8 cellular contexts compared by ENCODE assay signal in genomic region chr12:31052121-31052520, GRCh38. TPM values are rescaled to one million over a fixed set of nuclear protein-coding genes. Genes with fewer than 3 reads are reported as not detected.
A peak's percentile ranks its signal among the peaks of the same experiment; 100 is the strongest.
DNase-seq lines count a peak whose midpoint lies in the region; ATAC-seq and TF ChIP-seq lines count a peak whose summit lies in the region.
"Not testable (repeated sequence)": the region's sequence is repeated elsewhere in the genome, so short reads cannot be mapped to it uniquely, and the experiment has no call there.

No MANE protein-coding gene starts in this region.

- H3K9me2 ChIP-seq in DOHH2 (replicated peaks; ENCODE audit: control insufficient read depth, low read length); GM23338 (ENCODE audit: insufficient read depth): not testable (repeated sequence)

- not testable (repeated sequence) for H3K4me3 Mint-ChIP-seq in GM23338; activated CD4-positive, alpha-beta T cell treated with anti-CD3 and anti-CD28 coated beads, Interleukin-2, amount 10 ng/mL, durations not matched to agents 7 days and 5 days; activated naive CD4-positive, alpha-beta T cell treated with anti-CD3 and anti-CD28 coated beads for 36 hours; memory B cell

- peaks cover 18% of the 10 kb centered on the region for H3K4me1 Mint-ChIP-seq in GM23338
- H3K4me1 Mint-ChIP-seq in activated CD4-positive, alpha-beta T cell treated with anti-CD3 and anti-CD28 coated beads, Interleukin-2, amount 10 ng/mL, durations not matched to agents 7 days and 5 days = peaks cover 20% of the 10 kb centered on the region
- H3K4me1 Mint-ChIP-seq in activated naive CD4-positive, alpha-beta T cell treated with anti-CD3 and anti-CD28 coated beads for 36 hours (ENCODE audit: low read depth) = peaks cover 17% of the 10 kb centered on the region
- H3K4me1 Mint-ChIP-seq in memory B cell = not testable (repeated sequence)

- not testable (repeated sequence) for DNase-seq in GM23338 (ENCODE audit: low spot score); activated CD4-positive, alpha-beta T cell treated with anti-CD3 and anti-CD28 coated beads, Interleukin-2, amount 10 ng/mL, durations not matched to agents 7 days and 5 days; activated naive CD4-positive, alpha-beta T cell treated with anti-CD3 and anti-CD28 coated beads for 36 hours; memory B cell (ENCODE audit: low spot score in 2 of 2); stimulated activated naive CD8-positive, alpha-beta T cell treated with anti-CD3 and anti-CD28 coated beads, Interleukin-15, Interleukin-2, amounts not matched to agents 100 U/mL and 50 U/mL, for 24 hours

- not testable (repeated sequence) for H3K27ac ChIP-seq in DOHH2 (ENCODE audit: low read depth, low read length); GM23338 (ENCODE audit: low read depth)
- H3K27ac ChIP-seq in KOPT-K1 (ENCODE audit: low read depth, low read length, poor library complexity, severe bottlenecking) = peak overlapping the region; percentile 50

- POLR2A ChIA-PET in activated CD4-positive, alpha-beta T cell treated with anti-CD3 and anti-CD28 coated beads, Interleukin-2, amount 10 ng/mL, durations not matched to agents 7 days and 5 days (lab: Charles Lee) = not testable (repeated sequence)

- H3K36me3 ChIP-seq in DOHH2 (ENCODE audit: control insufficient read depth, low read length); GM23338 (ENCODE audit: insufficient read depth); KOPT-K1 (ENCODE audit: insufficient read depth, low read length): not testable (repeated sequence)

- H3K4me3 ChIP-seq in DOHH2 (ENCODE audit: low read length); GM23338: not testable (repeated sequence)

- not testable (repeated sequence) for H2AFZ ChIP-seq in GM23338

- TF ChIP-seq CTCF in DOHH2 (IDR thresholded peaks at IDR 0.05; ENCODE audit: low read depth, low read length, poor library complexity, severe bottlenecking); GM23338 (conservative IDR thresholded peaks at IDR 0.05; ENCODE audit: low read depth in 2 of 2): not testable (repeated sequence)

- H3K4me2 ChIP-seq in DOHH2 (ENCODE audit: low read length) = peak overlapping the region; percentile 4; the same call in 1 of the 2 replicates
- peak overlapping the region; percentile 43; the same call in 1 of the 2 replicates for H3K4me2 ChIP-seq in GM23338

- H3K9me3 Mint-ChIP-seq in GM23338; activated CD4-positive, alpha-beta T cell treated with anti-CD3 and anti-CD28 coated beads, Interleukin-2, amount 10 ng/mL, durations not matched to agents 7 days and 5 days; activated naive CD4-positive, alpha-beta T cell treated with anti-CD3 and anti-CD28 coated beads for 36 hours; memory B cell: not testable (repeated sequence)

- ATAC-seq in GM19463 (IDR thresholded peaks at IDR 0.05; ENCODE audit: unreplicated experiment) = peak; percentile 5
- ATAC-seq in GM23338; memory B cell (ENCODE audit: low read depth): not testable (repeated sequence)
- ATAC-seq in stimulated activated naive CD8-positive, alpha-beta T cell treated with anti-CD3 and anti-CD28 coated beads, Interleukin-15, Interleukin-2, amounts not matched to agents 100 U/mL and 50 U/mL, for 24 hours = peak; percentile 47

- intact Hi-C loops in activated naive CD4-positive, alpha-beta T cell treated with anti-CD3 and anti-CD28 coated beads for 36 hours (cut with micrococcal nuclease) = loop anchor here (5.0 kb wide), 1 partner anchor 200 kb away; no protein-coding TSS in a partner anchor

- H3K4me1 ChIP-seq in DOHH2 (ENCODE audit: control insufficient read depth, low read length) = peaks cover 11% of the 10 kb centered on the region
- not testable (repeated sequence) for H3K4me1 ChIP-seq in GM23338 (ENCODE audit: insufficient read depth)

- not testable (repeated sequence) for H3K79me2 ChIP-seq in DOHH2 (ENCODE audit: control insufficient read depth, low read length); GM23338 (replicated peaks; ENCODE audit: insufficient read depth)

- H3K27ac Mint-ChIP-seq in GM23338 = not testable (repeated sequence)
- H3K27ac Mint-ChIP-seq in activated CD4-positive, alpha-beta T cell treated with anti-CD3 and anti-CD28 coated beads, Interleukin-2, amount 10 ng/mL, durations not matched to agents 7 days and 5 days = peak overlapping the region; percentile 36
- peak overlapping the region; percentile 66 for H3K27ac Mint-ChIP-seq in activated naive CD4-positive, alpha-beta T cell treated with anti-CD3 and anti-CD28 coated beads for 36 hours
- H3K27ac Mint-ChIP-seq in memory B cell = peak overlapping the region; percentile 1

- CTCF ChIA-PET in activated CD4-positive, alpha-beta T cell treated with anti-CD3 and anti-CD28 coated beads, Interleukin-2, amount 10 ng/mL, durations not matched to agents 7 days and 5 days (lab: Charles Lee) = interaction anchor here (1.1 kb wide), 1 partner anchor 22 kb away, joined by 3 read pairs; no protein-coding TSS in a partner anchor
- CTCF ChIA-PET in activated naive CD4-positive, alpha-beta T cell treated with anti-CD3 and anti-CD28 coated beads for 36 hours (lab: Charles Lee) = not testable (repeated sequence)

- H3K27me3 Mint-ChIP-seq in GM23338 (ENCODE audit: insufficient read depth, low read depth, poor library complexity); activated CD4-positive, alpha-beta T cell treated with anti-CD3 and anti-CD28 coated beads, Interleukin-2, amount 10 ng/mL, durations not matched to agents 7 days and 5 days; activated naive CD4-positive, alpha-beta T cell treated with anti-CD3 and anti-CD28 coated beads for 36 hours (ENCODE audit: low read depth); memory B cell: not testable (repeated sequence)

- H4K20me1 ChIP-seq in DOHH2 (ENCODE audit: control insufficient read depth, insufficient read depth, low read depth, low read length); GM23338 (replicated peaks; ENCODE audit: insufficient read depth): not testable (repeated sequence)

- H3K9me3 ChIP-seq in DOHH2 (ENCODE audit: control insufficient read depth, insufficient read depth, low read length); KOPT-K1 (ENCODE audit: insufficient read depth, low read length, poor library complexity, severe bottlenecking): not testable (repeated sequence)

- H3K36me3 Mint-ChIP-seq in GM23338 (ENCODE audit: low read depth); activated CD4-positive, alpha-beta T cell treated with anti-CD3 and anti-CD28 coated beads, Interleukin-2, amount 10 ng/mL, durations not matched to agents 7 days and 5 days (ENCODE audit: low read depth); activated naive CD4-positive, alpha-beta T cell treated with anti-CD3 and anti-CD28 coated beads for 36 hours (ENCODE audit: low read depth); memory B cell: not testable (repeated sequence)

- H3F3A ChIP-seq in DOHH2 (ENCODE audit: control insufficient read depth, insufficient read depth); GM23338 (replicated peaks; ENCODE audit: low read depth): not testable (repeated sequence)

- not testable (repeated sequence) for H3K27me3 ChIP-seq in DOHH2 (ENCODE audit: control insufficient read depth, low read length); GM23338 (ENCODE audit: insufficient read depth)

RNA-seq across cellular contexts. Expression of gene DDX11, which starts 21.5 kb away (rescaled TPM):
- 95.7 and 103 TPM in 2 replicates for total RNA-seq in GM23338 (2014; rRNA removed; shearing (Covaris generic))
- polyA plus RNA-seq in GM23338 (2016; fragmentation: Nextera tagmentation; extraction: Ambion mirVana) = 58.4 and 66.0 TPM in 2 replicates
- 100 to 1,000 TPM; 143 to 181 TPM for total RNA-seq in activated CD4-positive, alpha-beta T cell treated with anti-CD3 and anti-CD28 coated beads, Interleukin-2, amount 10 ng/mL, durations not matched to agents 7 days and 5 days
- total RNA-seq in activated naive CD4-positive, alpha-beta T cell treated with anti-CD3 and anti-CD28 coated beads for 36 hours = 100 to 1,000 TPM; 136 to 155 TPM
